8 cellular contexts compared by ENCODE assay signal in genomic region chr2:207133862-207134519, GRCh38. TPM values are rescaled to one million over a fixed set of nuclear protein-coding genes. Genes with fewer than 3 reads are reported as not detected.
DNase-seq lines count a peak whose midpoint lies in the region; ATAC-seq and TF ChIP-seq lines count a peak whose summit lies in the region.

No MANE protein-coding gene starts in this region.

- H2BK120ac ChIP-seq in IMR-90 (ENCODE audit: low read depth, low read length): peak overlapping the region; percentile 29; the same call in 1 of the 2 replicates

- 0 out of 2 replicates have a peak, but pooled peaks have one; percentile 13 for TF ChIP-seq RAD21 in IMR-90 (IDR thresholded peaks at IDR 0.05; ENCODE audit: low read length)

- DNase-seq in IMR-90 (peak; percentile 89), hepatic stellate cell (ENCODE audit: low spot score) (peak; percentile 55), COLO668 (lab: John Stamatoyannopoulos, UW; ENCODE audit: unreplicated experiment) (no peak), Calu3 (no peak)
- no peak for DNase-seq in activated CD4-positive, alpha-beta T cell treated with anti-CD3 and anti-CD28 coated beads, Interleukin-2, amount 50 U/mL, for 48 hours

- H2AFZ ChIP-seq in IMR-90 (replicated peaks; ENCODE audit: low read length, poor library complexity): peak overlapping the region; percentile 34

- no peaks in the 10 kb centered on the region for H3K27me3 ChIP-seq in IMR-90 (ENCODE audit: control insufficient read depth, insufficient read depth, low read length)
- H3K27me3 ChIP-seq in skeletal muscle tissue (ENCODE audit: control insufficient read depth in 3 of 3, insufficient read depth in 3 of 3, low read length in 3 of 3): no peaks in the 10 kb centered on the region

- H3K36me3 Mint-ChIP-seq in Calu3 (ENCODE audit: insufficient read depth, unreplicated experiment): peaks cover 7% of the 10 kb centered on the region

- no peak overlapping the region for H2AK9ac ChIP-seq in IMR-90 (replicated peaks; ENCODE audit: low read depth, low read length, poor library complexity)

- TF ChIP-seq POLR2A in IMR-90 (IDR thresholded peaks at IDR 0.05; ENCODE audit: low read depth, low read length): 0 out of 2 replicates have a peak, but pooled peaks have one; percentile 41

- peaks cover 20 to 91% of the 10 kb centered on the region in 2 experiments for H3K79me1 ChIP-seq in IMR-90 (ENCODE audit: low read depth in 1 of 2, low read length in 2 of 2)

- H2AK5ac ChIP-seq in IMR-90 (ENCODE audit: low read depth, low read length): peak overlapping the region; percentile 44; the same call in 1 of the 2 replicates

- H4K91ac ChIP-seq in IMR-90 (ENCODE audit: insufficient read depth, low read depth, low read length): no peak overlapping the region

- peaks cover 96% of the 10 kb centered on the region for H4K20me1 ChIP-seq in IMR-90 (ENCODE audit: insufficient read depth, low read length)

- peak overlapping the region; percentile 39 for H3K27ac ChIP-seq in IMR-90 (ENCODE audit: insufficient read depth, low read length)
- peak overlapping the region; percentile 68 for H3K27ac ChIP-seq in skeletal muscle tissue (ENCODE audit: low read depth, low read length)

- in situ Hi-C loops in IMR-90 (cut with MboI; ENCODE audit: low sequenced_read_pairs): no loop called here

- 0 out of 4 replicates have a peak overlapping the region, but pooled peaks of 1 of the 2 experiments have one; percentile 54 for H4K8ac ChIP-seq in IMR-90 (ENCODE audit: low read depth in 2 of 2, low read length in 2 of 2)

- H3K4me2 ChIP-seq in IMR-90 (ENCODE audit: low read depth, low read length): peak overlapping the region; percentile 61

- H3K9me3 Mint-ChIP-seq in Calu3 (ENCODE audit: low read depth, unreplicated experiment): no peaks in the 10 kb centered on the region

- no peak overlapping the region for H4K5ac ChIP-seq in IMR-90 (ENCODE audit: low read depth, low read length)

- ATAC-seq in IMR-90 (ENCODE audit: low read depth) (peak; percentile 67), GM19328 (IDR thresholded peaks at IDR 0.05; ENCODE audit: unreplicated experiment) (no peak)

- intact Hi-C loops in IMR-90 (cut with micrococcal nuclease): no loop called here
- intact Hi-C loops in Calu3 (cut with micrococcal nuclease; ENCODE audit: unreplicated experiment): no loop called here

- no peak overlapping the region for H3K18ac ChIP-seq in IMR-90 (ENCODE audit: low read depth, low read length)

- peak overlapping the region; percentile 44 for H2BK5ac ChIP-seq in IMR-90 (ENCODE audit: low read depth, low read length, poor library complexity, severe bottlenecking)

- H3K4me3 Mint-ChIP-seq in Calu3 (ENCODE audit: low read depth, unreplicated experiment): no peak overlapping the region

- H3K9me1 ChIP-seq in IMR-90 (ENCODE audit: insufficient read depth, low read length): peaks cover 51% of the 10 kb centered on the region

- H3K56ac ChIP-seq in IMR-90 (ENCODE audit: extremely low read depth, insufficient read depth, low read length): no peak overlapping the region

- H3K4me3 ChIP-seq in IMR-90 (ENCODE audit: insufficient read depth, low read depth, low read length) (no peak overlapping the region), WI38 (ENCODE audit: low read depth, low read length) (0 out of 2 replicates have a peak overlapping the region, but pooled peaks have one; percentile 24), skeletal muscle tissue (ENCODE audit: low read length in 3 of 3) (peak overlapping the region in 2 of 3 donors; percentile 24 to 36)

- H3K27me3 Mint-ChIP-seq in Calu3 (ENCODE audit: unreplicated experiment): no peaks in the 10 kb centered on the region

- CTCF ChIA-PET in IMR-90 (lab: Yijun Ruan, JAX) (interaction anchor here (0.6 kb wide), 1 partner anchor 491 kb away, joined by 3 read pairs; no protein-coding TSS in a partner anchor), Calu3 (lab: Charles Lee) (interaction anchor here (0.6 kb wide), 1 partner anchor 373 kb away, joined by 3 read pairs; no protein-coding TSS in a partner anchor)

- H3K14ac ChIP-seq in IMR-90 (replicated peaks; ENCODE audit: low read depth, low read length): peak overlapping the region; percentile 41; the same call in 1 of the 2 replicates

- no peaks in the 10 kb centered on the region for H3K9me3 ChIP-seq in IMR-90 (ENCODE audit: control insufficient read depth, insufficient read depth, low read length)
- H3K9me3 ChIP-seq in skeletal muscle tissue (ENCODE audit: control insufficient read depth in 3 of 3, low read length in 3 of 3): no peaks in the 10 kb centered on the region

- POLR2A ChIA-PET in IMR-90 (lab: Charles Lee; ENCODE audit: unreplicated experiment): no interaction called here

- no peak overlapping the region for H2BK15ac ChIP-seq in IMR-90 (ENCODE audit: low read depth, low read length)

- H2BK20ac ChIP-seq in IMR-90 (ENCODE audit: low read depth, low read length): 0 out of 2 replicates have a peak overlapping the region, but pooled peaks have one; percentile 15

- H3K36me3 ChIP-seq in IMR-90 (ENCODE audit: control insufficient read depth, insufficient read depth, low read length) (0 out of 2 replicates have a peak, but pooled peaks cover 3% of the 10 kb centered on the region), skeletal muscle tissue (ENCODE audit: control insufficient read depth in 3 of 3, insufficient read depth in 3 of 3, low read length in 3 of 3) (no peaks in the 10 kb centered on the region)

- no peak overlapping the region for H3K27ac Mint-ChIP-seq in Calu3 (ENCODE audit: unreplicated experiment)

- TF ChIP-seq CTCF in IMR-90 (conservative IDR thresholded peaks at IDR 0.05; ENCODE audit: low read depth, low read length) (no peak), WI38 (IDR thresholded peaks at IDR 0.05; ENCODE audit: low read depth, low read length) (no peak), Calu3 (IDR thresholded peaks at IDR 0.05; ENCODE audit: unreplicated experiment) (no peak)

- no peak overlapping the region for H3K9ac ChIP-seq in IMR-90 (ENCODE audit: low read depth, low read length)
- H3K9ac ChIP-seq in skeletal muscle tissue (ENCODE audit: low read depth in 1 of 3, low read length in 3 of 3): no peak overlapping the region

- H3K23ac ChIP-seq in IMR-90 (ENCODE audit: low read depth, low read length): no peak overlapping the region; the same call in 1 of the 2 replicates

- peak overlapping the region; percentile 67; the same call in 1 of the 2 replicates for H3K4ac ChIP-seq in IMR-90 (ENCODE audit: low read depth, low read length)

- BruUV-seq in IMR-90 (replicated peaks; lab: Mats Ljungman, UMichigan) (no TSS peak), Calu3 (replicated peaks; lab: Mats Ljungman, UMichigan) (no TSS peak)

- H3K4me1 ChIP-seq in IMR-90 (ENCODE audit: control insufficient read depth, insufficient read depth, low read length) (peaks cover 42% of the 10 kb centered on the region), skeletal muscle tissue (ENCODE audit: control insufficient read depth in 3 of 3, insufficient read depth in 3 of 3, low read length in 3 of 3) (peaks cover 33 to 47% (median 45%) of the 10 kb centered on the region in 3 donors)

- H3K4me1 Mint-ChIP-seq in Calu3 (ENCODE audit: low read depth, unreplicated experiment): peaks cover 62% of the 10 kb centered on the region

- WGBS in IMR-90 (ENCODE audit: extremely low coverage in 2 of 2, insufficient read length in 1 of 2), 2 experiments: 20% methylated on average over 3 of the region's 13 CpGs; no CpG with 5 or more reads in 1 of the 2 experiments

- dilution Hi-C loops in IMR-90 (cut with HindIII; ENCODE audit: low sequenced_read_pairs, unreplicated experiment): no loop called here

TF ChIP-seq in IMR-90, 13 proteins besides CTCF, POLR2A, EP300 and RAD21:
- TF ChIP-seq MAZ (IDR thresholded peaks at IDR 0.05; ENCODE audit: borderline replicate concordance, low read depth, low read length): 0 out of 2 replicates have a peak, but pooled peaks have one; percentile 18
- peak; percentile 43; the same call in 1 of the 2 replicates for TF ChIP-seq CEBPB (IDR thresholded peaks at IDR 0.05; ENCODE audit: low read depth, low read length)
- TF ChIP-seq MAFK (IDR thresholded peaks at IDR 0.05; ENCODE audit: low read depth, low read length): 0 out of 2 replicates have a peak, but pooled peaks have one; percentile 27
- TF ChIP-seq, protein P1, sequence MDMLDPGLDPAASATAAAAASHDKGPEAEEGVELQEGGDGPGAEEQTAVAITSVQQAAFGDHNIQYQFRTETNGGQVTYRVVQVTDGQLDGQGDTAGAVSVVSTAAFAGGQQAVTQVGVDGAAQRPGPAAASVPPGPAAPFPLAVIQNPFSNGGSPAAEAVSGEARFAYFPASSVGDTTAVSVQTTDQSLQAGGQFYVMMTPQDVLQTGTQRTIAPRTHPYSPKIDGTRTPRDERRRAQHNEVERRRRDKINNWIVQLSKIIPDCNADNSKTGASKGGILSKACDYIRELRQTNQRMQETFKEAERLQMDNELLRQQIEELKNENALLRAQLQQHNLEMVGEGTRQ (IDR thresholded peaks at IDR 0.05; ENCODE audit: low read depth, low read length): no peak

RNA-seq across cellular contexts. Expression of gene KLF7, which starts 31.8 kb away (rescaled TPM):
- 25.3 and 28.5 TPM in 2 replicates for total RNA-seq in IMR-90 (2012; rRNA removed)
- polyA plus RNA-seq in IMR-90 (2012; rRNA removed): 23.1 and 24.1 TPM in 2 replicates
- polyA plus RNA-seq in IMR-90 (2012; cell fraction: cytosol; rRNA removed): 5.1 and 8.5 TPM in 2 replicates
- 33.0 and 75.4 TPM in 2 replicates for polyA plus RNA-seq in IMR-90 (2012; cell fraction: nucleus; rRNA removed; ENCODE audit: low replicate concordance)
- total RNA-seq in skeletal muscle tissue: 13.6 TPM
- total RNA-seq in Calu3 (2022): 22.2 and 24.9 TPM in 2 replicates

Comparison
In these comparisons a context has a peak if more than half of its experiments do, and no peak if none do; other contexts are left out.
1. DNase-seq: peak in IMR-90 (single experiment) and hepatic stellate cell (single experiment); none in COLO668 (single experiment), Calu3 (single experiment) and activated CD4-positive, alpha-beta T cell treated with anti-CD3 and anti-CD28 coated beads, Interleukin-2, amount 50 U/mL, for 48 hours (0 of 2).